23 cellular contexts compared by ENCODE assay signal in genomic region chr6:131065112-131065823, GRCh38. TPM values are rescaled to one million over a fixed set of nuclear protein-coding genes. Genes with fewer than 3 reads are reported as not detected.
A peak's percentile ranks its signal among the peaks of the same experiment; 100 is the strongest.
DNase-seq lines count a peak whose midpoint lies in the region; ATAC-seq, FAIRE-seq and TF ChIP-seq lines count a peak whose summit lies in the region.
"Had no signal": no experiment of that assay in that cellular context is flagged by ENCODE, and none has a peak within 500 bp of the region (broad histone marks: within the 10 kb centered on the region; RNA-seq: fewer than 3 reads in every experiment).

No MANE protein-coding gene starts in this region.

- intact Hi-C loops in dorsolateral prefrontal cortex (cut with DNase I): no loop called here

- no peaks in the 10 kb centered on the region for H3K9me3 ChIP-seq in small intestine (ENCODE audit: control insufficient read depth, low read depth)
- H3K9me3 ChIP-seq: BE2C, lower lobe of right lung, SK-N-SH had no signal

- no peak for FAIRE-seq in small intestine (lab: Jason Lieb, UNC)
- FAIRE-seq: urothelium cell line had no signal

- H3K27ac ChIP-seq in small intestine (ENCODE audit: low read depth in 1 of 2, low read length in 1 of 2): peak overlapping the region in 1 of 2 donors; percentile 75
- no peak overlapping the region for H3K27ac ChIP-seq in dorsolateral prefrontal cortex
- H3K27ac ChIP-seq: heart right ventricle, lower lobe of right lung had no signal

- no peak for ATAC-seq in GM18909 (IDR thresholded peaks at IDR 0.05; ENCODE audit: poor library complexity, unreplicated experiment)
- ATAC-seq: activated CD8-positive, alpha-beta memory T cell treated with anti-CD3 and anti-CD28 coated beads, Interleukin-2, amount 10 ng/mL, durations not matched to agents 7 days and 5 days; heart right ventricle; lower lobe of right lung had no signal

- WGBS in small intestine, 3 donors: 21 to 65% (median 55%) methylated on average over 4 of the region's 4 CpGs

- no peak for TF ChIP-seq CTCF in dorsolateral prefrontal cortex (IDR thresholded peaks at IDR 0.05 in 54 of 56, conservative IDR thresholded peaks at IDR 0.05 in 2 of 56; ENCODE audit: low read depth in 1 of 56, partially characterized antibody in 56 of 56)

- no peak for TF ChIP-seq POLR2A in erythroblast (IDR thresholded peaks at IDR 0.05; ENCODE audit: low read length)

- H3K4me3 ChIP-seq in small intestine (ENCODE audit: low read depth in 1 of 2, low read length in 2 of 2) (no peak overlapping the region), dorsolateral prefrontal cortex (no peak overlapping the region)
- H3K4me3 ChIP-seq: heart right ventricle, lower lobe of right lung had no signal

- DNase-seq in NCI-H82 (lab: John Stamatoyannopoulos, UW) (peak; percentile 9), NCI-H82 treated with DMSO at 0.1 percent for 48 hours (lab: John Stamatoyannopoulos, UW; ENCODE audit: unreplicated experiment) (no peak), RPMI7951 (ENCODE audit: low read depth) (peak; percentile 21), erythroblast (lab: John Stamatoyannopoulos, UW) (peak; percentile 63 to 66), small intestine (peak; percentile 79), dorsolateral prefrontal cortex (no peak)
- no peak for DNase-seq in activated CD8-positive, alpha-beta memory T cell treated with anti-CD3 and anti-CD28 coated beads, Interleukin-2, amount 50 U/mL, for 4 hours
- DNase-seq: 8988T; activated CD4-positive, alpha-beta T cell treated with anti-CD3 and anti-CD28 coated beads, Interleukin-2, amount 10 ng/mL, durations not matched to agents 24 days and 14 days; activated CD8-positive, alpha-beta memory T cell treated with anti-CD3 and anti-CD28 coated beads, Interleukin-2, amount 10 ng/mL, durations not matched to agents 7 days and 5 days; activated naive CD8-positive, alpha-beta T cell treated with anti-CD3 and anti-CD28 coated beads for 36 hours; BE2C; COR-L47; EL; heart right ventricle; KBM-7; lower lobe of right lung; NCI-H187; NCI-H774; SK-N-SH; stimulated activated CD4-positive, alpha-beta T cell treated with anti-CD3 and anti-CD28 coated beads, Interleukin-15, amount 100 ng/mL, for 24 hours had no signal

- peaks cover 0 to 4% of the 10 kb centered on the region in 2 donors for H3K4me1 ChIP-seq in small intestine (ENCODE audit: control insufficient read depth in 2 of 2, insufficient read depth in 1 of 2, low read depth in 1 of 2, low read length in 1 of 2)
- H3K4me1 ChIP-seq: BE2C had no signal

- no peaks in the 10 kb centered on the region for H3K36me3 ChIP-seq in small intestine (ENCODE audit: control insufficient read depth in 2 of 2, insufficient read depth in 2 of 2, low read length in 2 of 2)
- H3K36me3 ChIP-seq: BE2C, heart right ventricle, lower lobe of right lung had no signal

- no peaks in the 10 kb centered on the region for H3K27me3 ChIP-seq in small intestine (ENCODE audit: control insufficient read depth in 2 of 2, insufficient read depth in 2 of 2, low read length in 2 of 2)
- no peaks in the 10 kb centered on the region for H3K27me3 ChIP-seq in dorsolateral prefrontal cortex
- H3K27me3 ChIP-seq: heart right ventricle had no signal

RNA-seq across cellular contexts. Expression of gene EPB41L2, which starts 2.2 kb away (rescaled TPM):
- 24.5 and 33.2 TPM in 2 replicates for total RNA-seq in RPMI7951 (2014; rRNA removed; shearing (Covaris generic))
- polyA plus RNA-seq in small intestine: 10 to 100 TPM; 14.8 to 43.6 (median 18.6) TPM
- 100 to 1,000 TPM; 223 to 458 (median 339) TPM for total RNA-seq in dorsolateral prefrontal cortex

Comparison
In these comparisons a context has a peak if more than half of its experiments do, and no peak if none do; other contexts are left out.
1. DNase-seq: peak in NCI-H82 (single experiment), RPMI7951 (single experiment), erythroblast (2 of 2) and small intestine (single experiment); none in NCI-H82 treated with DMSO at 0.1 percent for 48 hours (single experiment), dorsolateral prefrontal cortex (0 of 10) and activated CD8-positive, alpha-beta memory T cell treated with anti-CD3 and anti-CD28 coated beads, Interleukin-2, amount 50 U/mL, for 4 hours (single experiment).